In the genomic region with DNA sequence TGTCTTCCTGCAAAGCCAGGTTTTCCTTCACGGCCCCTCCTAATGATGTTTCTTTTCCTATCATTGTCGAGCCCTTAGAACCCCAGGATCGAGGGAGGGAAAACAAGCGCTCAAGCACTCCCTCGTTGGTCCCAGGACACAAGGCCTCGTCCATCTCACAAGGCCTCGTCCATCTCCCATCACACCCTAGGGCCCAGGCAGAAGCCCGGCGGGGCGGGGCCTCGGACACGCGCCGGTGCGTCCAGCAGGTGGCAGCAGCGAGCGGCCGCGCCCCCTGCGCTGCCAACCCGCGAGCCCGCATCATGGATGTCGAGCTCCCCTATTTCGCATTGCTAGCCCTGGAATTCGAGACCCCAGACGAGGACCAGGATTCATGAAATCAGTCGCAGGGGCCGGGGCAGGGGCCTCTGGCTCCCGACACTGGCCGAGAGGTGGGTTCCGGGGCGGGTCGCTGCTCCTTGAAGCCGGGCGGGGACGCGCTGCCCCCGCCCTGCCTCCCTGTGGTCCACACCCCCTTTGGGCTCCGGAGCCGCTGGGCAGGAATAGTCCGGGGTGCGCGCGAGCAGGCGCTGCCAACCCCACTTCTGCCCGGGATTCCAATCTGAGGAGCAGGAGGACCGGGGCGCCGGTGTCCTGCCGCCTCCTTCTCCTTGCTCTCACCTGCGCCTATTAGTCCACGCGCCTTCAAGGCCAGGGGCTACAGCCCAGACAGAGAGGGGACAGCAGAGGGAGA, we compare ENCODE assay signal across 1 cellular context.
TF ChIP-seq lines count a peak whose summit lies in the region.

Gene ABLIM3, plus strand, starts transcription at position 270 of the 733 bp plus-strand sequence. CDS start 603 bp downstream, outside the sequence.

TF ChIP-seq in HepG2, 621 proteins besides CTCF, POLR2A, EP300 and RAD21 (continued from another document and continues in another):
- TF ChIP-seq TBX2 (CRISPR knock-in tag; IDR thresholded peaks at IDR 0.05; ENCODE audit: borderline replicate concordance): 0 out of 2 replicates have a peak, but pooled peaks have one; percentile 14
- TF ChIP-seq, protein P1, sequence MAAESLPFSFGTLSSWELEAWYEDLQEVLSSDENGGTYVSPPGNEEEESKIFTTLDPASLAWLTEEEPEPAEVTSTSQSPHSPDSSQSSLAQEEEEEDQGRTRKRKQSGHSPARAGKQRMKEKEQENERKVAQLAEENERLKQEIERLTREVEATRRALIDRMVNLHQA (CRISPR knock-in tag; IDR thresholded peaks at IDR 0.05): no peak
- TF ChIP-seq SIX4 (CRISPR knock-in tag; IDR thresholded peaks at IDR 0.05): no peak
- TF ChIP-seq ZNF709 (CRISPR knock-in tag; IDR thresholded peaks at IDR 0.05): 0 out of 2 replicates have a peak, but pooled peaks have one; percentile 39
- peak; percentile 63; the same call in 1 of the 2 replicates for TF ChIP-seq MEIS2 (CRISPR knock-in tag; IDR thresholded peaks at IDR 0.05)
- no peak for TF ChIP-seq RXRA (CRISPR knock-in tag; IDR thresholded peaks at IDR 0.05)
- no peak for TF ChIP-seq WIZ (CRISPR knock-in tag; IDR thresholded peaks at IDR 0.05)
- no peak for TF ChIP-seq ZNF792 (CRISPR knock-in tag; IDR thresholded peaks at IDR 0.05)
- TF ChIP-seq NRL (CRISPR knock-in tag; IDR thresholded peaks at IDR 0.05; ENCODE audit: borderline replicate concordance): peak; percentile 68; the same call in 1 of the 2 replicates
- TF ChIP-seq ZNF547 (CRISPR knock-in tag; IDR thresholded peaks at IDR 0.05): peak; percentile 84; the same call in 1 of the 2 replicates
- TF ChIP-seq, protein P2, sequence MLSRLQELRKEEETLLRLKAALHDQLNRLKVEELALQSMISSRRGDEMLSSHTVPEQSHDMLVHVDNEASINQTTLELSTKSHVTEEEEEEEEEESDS (CRISPR knock-in tag; IDR thresholded peaks at IDR 0.05; ENCODE audit: borderline replicate concordance): 0 out of 2 replicates have a peak, but pooled peaks have one; percentile 66
- TF ChIP-seq, protein P3, sequence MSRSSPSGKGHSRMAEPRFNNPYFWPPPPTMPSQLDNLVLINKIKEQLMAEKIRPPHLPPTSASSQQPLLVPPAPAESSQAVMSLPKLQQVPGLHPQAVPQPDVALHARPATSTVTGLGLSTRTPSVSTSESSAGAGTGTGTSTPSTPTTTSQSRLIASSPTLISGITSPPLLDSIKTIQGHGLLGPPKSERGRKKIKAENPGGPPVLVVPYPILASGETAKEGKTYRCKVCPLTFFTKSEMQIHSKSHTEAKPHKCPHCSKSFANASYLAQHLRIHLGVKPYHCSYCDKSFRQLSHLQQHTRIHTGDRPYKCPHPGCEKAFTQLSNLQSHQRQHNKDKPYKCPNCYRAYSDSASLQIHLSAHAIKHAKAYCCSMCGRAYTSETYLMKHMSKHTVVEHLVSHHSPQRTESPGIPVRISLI (CRISPR knock-in tag; IDR thresholded peaks at IDR 0.05; ENCODE audit: borderline replicate concordance): peak; percentile 40; the same call in 1 of the 2 replicates
- 0 out of 2 replicates have a peak, but pooled peaks have one; percentile 51 for TF ChIP-seq SALL2 (CRISPR knock-in tag; IDR thresholded peaks at IDR 0.05)
- TF ChIP-seq TFAP4 (IDR thresholded peaks at IDR 0.05; ENCODE audit: borderline replicate concordance, low read depth): no peak; the same call in 1 of the 2 replicates
- TF ChIP-seq HNRNPK (IDR thresholded peaks at IDR 0.05; ENCODE audit: low read depth, low read length, poor library complexity, severe bottlenecking): no peak
- peak; percentile 76; the same call in 1 of the 2 replicates for TF ChIP-seq TSC22D2 (CRISPR knock-in tag; IDR thresholded peaks at IDR 0.05; ENCODE audit: borderline replicate concordance)
- TF ChIP-seq ZNF441 (CRISPR knock-in tag; IDR thresholded peaks at IDR 0.05; ENCODE audit: borderline replicate concordance): no peak
- no peak for TF ChIP-seq ZFP36L1 (CRISPR knock-in tag; IDR thresholded peaks at IDR 0.05)
- TF ChIP-seq, protein P4, sequence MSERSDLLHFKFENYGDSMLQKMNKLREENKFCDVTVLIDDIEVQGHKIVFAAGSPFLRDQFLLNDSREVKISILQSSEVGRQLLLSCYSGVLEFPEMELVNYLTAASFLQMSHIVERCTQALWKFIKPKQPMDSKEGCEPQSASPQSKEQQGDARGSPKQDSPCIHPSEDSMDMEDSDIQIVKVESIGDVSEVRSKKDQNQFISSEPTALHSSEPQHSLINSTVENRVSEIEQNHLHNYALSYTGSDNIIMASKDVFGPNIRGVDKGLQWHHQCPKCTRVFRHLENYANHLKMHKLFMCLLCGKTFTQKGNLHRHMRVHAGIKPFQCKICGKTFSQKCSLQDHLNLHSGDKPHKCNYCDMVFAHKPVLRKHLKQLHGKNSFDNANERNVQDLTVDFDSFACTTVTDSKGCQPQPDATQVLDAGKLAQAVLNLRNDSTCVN (CRISPR knock-in tag; IDR thresholded peaks at IDR 0.05; ENCODE audit: borderline replicate concordance): no peak
- peak; percentile 45; the same call in 1 of the 2 replicates for TF ChIP-seq ZBTB38 (CRISPR knock-in tag; IDR thresholded peaks at IDR 0.05)
- peak; percentile 63; the same call in 1 of the 2 replicates for TF ChIP-seq TEF (CRISPR knock-in tag; IDR thresholded peaks at IDR 0.05)
- TF ChIP-seq JUN (CRISPR knock-in tag; IDR thresholded peaks at IDR 0.05): no peak
- TF ChIP-seq SP4 (CRISPR knock-in tag; IDR thresholded peaks at IDR 0.05): peak; percentile 62
- no peak for TF ChIP-seq ZNF260 (CRISPR knock-in tag; IDR thresholded peaks at IDR 0.05; ENCODE audit: borderline replicate concordance, low read depth)
- TF ChIP-seq ATAD3A (CRISPR knock-in tag; IDR thresholded peaks at IDR 0.05): no peak
- TF ChIP-seq CSRNP1 (CRISPR knock-in tag; IDR thresholded peaks at IDR 0.05): peak; percentile 45
- TF ChIP-seq DNMT3B (CRISPR knock-in tag; conservative IDR thresholded peaks at IDR 0.05): no peak
- TF ChIP-seq MAZ (IDR thresholded peaks at IDR 0.05; ENCODE audit: borderline replicate concordance, low read depth, low read length): no peak
- peak; percentile 45; the same call in 1 of the 2 replicates for TF ChIP-seq MAZ (CRISPR knock-in tag; IDR thresholded peaks at IDR 0.05; ENCODE audit: low read depth)
- TF ChIP-seq KDM2A (CRISPR knock-in tag; IDR thresholded peaks at IDR 0.05; ENCODE audit: borderline replicate concordance, low read depth): peak; percentile 58
- 0 out of 2 replicates have a peak, but pooled peaks have one; percentile 33 for TF ChIP-seq ZSCAN22 (CRISPR knock-in tag; IDR thresholded peaks at IDR 0.05)
- no peak for TF ChIP-seq ZXDC (CRISPR knock-in tag; IDR thresholded peaks at IDR 0.05)
- no peak for TF ChIP-seq HNF4A (CRISPR knock-in tag; IDR thresholded peaks at IDR 0.05)
- peak; percentile 40; the same call in 1 of the 2 replicates for TF ChIP-seq ZNF501 (CRISPR knock-in tag; IDR thresholded peaks at IDR 0.05)
- 0 out of 2 replicates have a peak, but pooled peaks have one; percentile 38 for TF ChIP-seq HINFP (CRISPR knock-in tag; IDR thresholded peaks at IDR 0.05; ENCODE audit: low read depth)
- TF ChIP-seq FOXA3 (CRISPR knock-in tag; IDR thresholded peaks at IDR 0.05): peak; percentile 35; the same call in 1 of the 2 replicates
- TF ChIP-seq NFKBIZ (CRISPR knock-in tag; IDR thresholded peaks at IDR 0.05): no peak
